Comparison of ENCODE assay signal across 10 cellular contexts in the genomic region with DNA sequence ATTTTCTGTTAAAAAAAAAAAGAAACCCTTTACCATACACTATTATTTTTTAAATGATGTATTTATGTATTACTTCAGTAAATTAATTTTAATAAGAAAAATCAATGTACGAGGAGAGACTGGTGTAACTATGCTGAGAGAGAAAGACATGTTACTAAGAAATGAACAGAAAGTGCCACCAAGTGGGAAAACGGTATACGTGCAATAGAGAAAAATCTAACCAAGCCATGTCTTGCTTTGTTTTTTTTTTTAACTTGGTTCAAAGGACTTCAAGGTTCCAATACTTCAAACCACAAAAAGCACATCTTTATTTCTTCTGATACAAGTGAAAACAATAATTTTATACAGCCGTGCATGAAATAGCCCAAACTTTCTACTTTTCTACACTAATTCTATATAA. TPM values are rescaled to one million over a fixed set of nuclear protein-coding genes. Genes with fewer than 3 reads are reported as not detected.
DNase-seq lines count a peak whose midpoint lies in the region; ATAC-seq, FAIRE-seq and TF ChIP-seq lines count a peak whose summit lies in the region.
"Had no signal": no experiment of that assay in that cellular context is flagged by ENCODE, and none has a peak within 500 bp of the region (broad histone marks: within the 10 kb centered on the region; RNA-seq: fewer than 3 reads in every experiment).

No MANE protein-coding gene starts in this region.

- CTCF ChIA-PET in RWPE1 (lab: Yijun Ruan, JAX): no interaction called here

- DNase-seq in left ventricle myocardium inferior (no peak), cardiac septum (ENCODE audit: low spot score) (no peak), RWPE1 (ENCODE audit: low spot score) (no peak), frontal cortex (ENCODE audit: low spot score in 2 of 2) (peak in 1 of 2 donors; percentile 23), D341Med (ENCODE audit: low spot score) (no peak), SW480 (ENCODE audit: low spot score) (no peak)
- DNase-seq: EL had no signal

- no peaks in the 10 kb centered on the region for H3K27me3 ChIP-seq in left ventricle myocardium inferior (ENCODE audit: low read depth)

- ATAC-seq in HG03025 (IDR thresholded peaks at IDR 0.05; ENCODE audit: low FRiP score, unreplicated experiment) (no peak), GM18870 (IDR thresholded peaks at IDR 0.05; ENCODE audit: unreplicated experiment) (no peak)

- no peaks in the 10 kb centered on the region for H3K9me3 ChIP-seq in left ventricle myocardium inferior (replicated peaks)
- H3K9me3 ChIP-seq: HAP-1 had no signal

- peak; percentile 30 for TF ChIP-seq CTCF in left ventricle myocardium inferior (IDR thresholded peaks at IDR 0.05; ENCODE audit: borderline replicate concordance)
- TF ChIP-seq CTCF in RWPE1 (conservative IDR thresholded peaks at IDR 0.05; ENCODE audit: low read depth): 0 out of 2 replicates have a peak, but pooled peaks have one; percentile 9

- H3K27ac ChIP-seq in left ventricle myocardium inferior (replicated peaks) (no peak overlapping the region), RWPE1 (no peak overlapping the region)

- H3K4me1 ChIP-seq in left ventricle myocardium inferior: peaks cover 35% of the 10 kb centered on the region

- intact Hi-C loops in left ventricle myocardium inferior (cut with micrococcal nuclease): no loop called here
- intact Hi-C loops in cardiac septum (cut with DNase I): loop anchor here (10.0 kb wide), 1 partner anchor 436 kb away; no protein-coding TSS in a partner anchor

- peaks cover 5% of the 10 kb centered on the region for H3K36me3 ChIP-seq in left ventricle myocardium inferior
- H3K36me3 ChIP-seq: HAP-1 had no signal

- POLR2A ChIA-PET in RWPE1 (lab: Yijun Ruan, JAX; ENCODE audit: low non-redundant PET): no interaction called here

- no peak overlapping the region for H3K4me3 ChIP-seq in left ventricle myocardium inferior
- H3K4me3 ChIP-seq: HAP-1 had no signal

- FAIRE-seq in frontal cortex (lab: Jason Lieb, UNC): peak; percentile 90

RNA-seq across cellular contexts. Expression of gene NDUFA12, which starts 22.9 kb away (rescaled TPM):
- total RNA-seq in left ventricle myocardium inferior (353 TPM), cardiac septum (228 TPM), frontal cortex (76.6 TPM)
